8 cellular contexts compared by ENCODE assay signal in genomic region chr1:230169454-230170152, GRCh38.
DNase-seq lines count a peak whose midpoint lies in the region; ATAC-seq and TF ChIP-seq lines count a peak whose summit lies in the region.

No MANE protein-coding gene starts in this region.

- peaks cover 4% of the 10 kb centered on the region; the same call in 1 of the 2 replicates for H3K9me3 Mint-ChIP-seq in HFFc6

- WGBS in mammary epithelial cell (ENCODE audit: low coverage, missing lambda C conversion rate): 96% methylated on average over 8 of the region's 8 CpGs

- H4K20me1 ChIP-seq in mammary epithelial cell (ENCODE audit: insufficient read depth, low read length): no peaks in the 10 kb centered on the region

- no peak overlapping the region for H3K4me3 Mint-ChIP-seq in HFFc6

- H3K27me3 ChIP-seq in skeletal muscle satellite cell (ENCODE audit: control insufficient read depth, insufficient read depth, low read length) (no peaks in the 10 kb centered on the region), mammary epithelial cell (ENCODE audit: insufficient read depth, low read length) (no peaks in the 10 kb centered on the region)

- peaks cover 14% of the 10 kb centered on the region; the same call in 1 of the 2 replicates for H3K36me3 Mint-ChIP-seq in HFFc6 (ENCODE audit: low read depth)

- CTCF ChIA-PET in mammary epithelial cell (lab: Charles Lee; ENCODE audit: low non-redundant PET): no interaction called here

- H3K4me3 ChIP-seq in epithelial cell of proximal tubule (ENCODE audit: low read depth, low read length) (peak overlapping the region; percentile 51), skeletal muscle satellite cell (ENCODE audit: low read length) (peak overlapping the region; percentile 42), mammary epithelial cell (replicated peaks in 1 of 3; ENCODE audit: insufficient read depth in 1 of 3, low read depth in 2 of 3, low read length in 3 of 3) (no peak overlapping the region)

- H3K4me1 ChIP-seq in skeletal muscle satellite cell (ENCODE audit: control insufficient read depth, insufficient read depth, low read length) (peaks cover 45% of the 10 kb centered on the region), mammary epithelial cell (ENCODE audit: insufficient read depth, low read length) (no peaks in the 10 kb centered on the region)

- dilution Hi-C loops in mammary epithelial cell (cut with HindIII; ENCODE audit: low sequenced_read_pairs): no loop called here

- H3K9ac ChIP-seq in skeletal muscle satellite cell (ENCODE audit: low read depth, low read length) (peak overlapping the region; percentile 39), mammary epithelial cell (ENCODE audit: insufficient read depth, low read length) (no peak overlapping the region)

- TF ChIP-seq CTCF in epithelial cell of proximal tubule (conservative IDR thresholded peaks at IDR 0.05; ENCODE audit: low read depth, low read length) (no peak), HFFc6 (IDR thresholded peaks at IDR 0.05) (no peak), mammary epithelial cell (conservative IDR thresholded peaks at IDR 0.05 in 1 of 2, IDR thresholded peaks at IDR 0.05 in 1 of 2; ENCODE audit: extremely low read depth in 1 of 2, insufficient read depth in 1 of 2, low read depth in 1 of 2, low read length in 2 of 2) (no peak)

- intact Hi-C loops in mammary epithelial cell (cut with micrococcal nuclease): no loop called here

- in situ Hi-C loops in mammary epithelial cell (cut with MboI; ENCODE audit: low sequenced_read_pairs in 2 of 2): no loop called here

- H3K27me3 Mint-ChIP-seq in HFFc6 (ENCODE audit: insufficient read depth): no peaks in the 10 kb centered on the region; the same call in 1 of the 2 replicates

- H3K79me2 ChIP-seq in mammary epithelial cell (ENCODE audit: insufficient read depth, low read length): peaks cover 94% of the 10 kb centered on the region

- ATAC-seq in GM18907 (IDR thresholded peaks at IDR 0.05; ENCODE audit: unreplicated experiment): peak; percentile 48
- peak; percentile 58 for ATAC-seq in HG03432 (IDR thresholded peaks at IDR 0.05; ENCODE audit: unreplicated experiment)
- no peak for ATAC-seq in GM19328 (IDR thresholded peaks at IDR 0.05; ENCODE audit: unreplicated experiment)

- H3K9me3 ChIP-seq in skeletal muscle satellite cell (replicated peaks; ENCODE audit: low read length) (no peaks in the 10 kb centered on the region), mammary epithelial cell (replicated peaks; ENCODE audit: insufficient read depth, low read length) (no peaks in the 10 kb centered on the region)

- H2AFZ ChIP-seq in mammary epithelial cell (ENCODE audit: low read depth, low read length): no peak overlapping the region

- H3K36me3 ChIP-seq in skeletal muscle satellite cell (ENCODE audit: insufficient read depth, low read length) (no peaks in the 10 kb centered on the region), mammary epithelial cell (ENCODE audit: insufficient read depth, low read length) (no peaks in the 10 kb centered on the region)

- H3K27ac ChIP-seq in mammary epithelial cell (ENCODE audit: insufficient read depth, low read depth, low read length): no peak overlapping the region

- H3K4me1 Mint-ChIP-seq in HFFc6 (ENCODE audit: low read depth): peaks cover 36% of the 10 kb centered on the region

- H3K4me2 ChIP-seq in skeletal muscle satellite cell (ENCODE audit: low read length) (peak overlapping the region; percentile 71), mammary epithelial cell (ENCODE audit: insufficient read depth, low read depth, low read length) (no peak overlapping the region)

- no TSS peak for BruUV-seq in mammary epithelial cell (replicated peaks; lab: Mats Ljungman, UMichigan)

- DNase-seq in epithelial cell of proximal tubule (ENCODE audit: low read depth) (no peak), HFFc6 (no peak), mammary epithelial cell (no peak)
- no peak for DNase-seq in NK-92 treated with Interleukin-12 subunit alpha and Interleukin-12 subunit beta, amount 100 ng/mL, for 24 hours (lab: John Stamatoyannopoulos, UW)

- H3K27ac Mint-ChIP-seq in HFFc6: no peak overlapping the region

Comparison
In these comparisons a context has a peak if more than half of its experiments do, and no peak if none do; other contexts are left out.
1. H3K4me3 ChIP-seq: peak in epithelial cell of proximal tubule (single experiment) and skeletal muscle satellite cell (single experiment); none in mammary epithelial cell (0 of 3).